ENCODE assay signal across 9 cellular contexts in genomic region chr13:94776956-94777355, GRCh38.
"Had no signal": no experiment of that assay in that cellular context is flagged by ENCODE, and none has a peak within 500 bp of the region (broad histone marks: within the 10 kb centered on the region; RNA-seq: fewer than 3 reads in every experiment).

No MANE protein-coding gene starts in this region.

- ATAC-seq: GM23338, HCT116, HepG2 had no signal

- H3K36me3 Mint-ChIP-seq: IgD-negative memory B cell had no signal

- H3K27ac Mint-ChIP-seq: GM23338, H9, HFFc6, IgD-negative memory B cell had no signal

- H3K4me1 Mint-ChIP-seq: IgD-negative memory B cell had no signal

- H3K4me3 Mint-ChIP-seq: GM23338, H9, HFFc6, IgD-negative memory B cell had no signal

- H3K4me3 ChIP-seq: GM23338 had no signal

- FAIRE-seq: H1, H54, HepG2 had no signal

- DNase-seq: H9, HFFc6 had no signal

- H3K4me2 ChIP-seq: GM23338 had no signal

- H3K27me3 Mint-ChIP-seq: IgD-negative memory B cell had no signal

- H3K9me3 Mint-ChIP-seq: HFFc6, IgD-negative memory B cell had no signal

- H3K27ac ChIP-seq: HL-60 had no signal
